1 cellular context compared by ENCODE assay signal in genomic region chr16:89917773-89918452, GRCh38.
TF ChIP-seq lines count a peak whose summit lies in the region.

No MANE protein-coding gene starts in this region.

TF ChIP-seq in IMR-90, 13 proteins besides CTCF, POLR2A, EP300 and RAD21 (continued from another document):
- peak; percentile 67 for TF ChIP-seq USF2 (IDR thresholded peaks at IDR 0.05; ENCODE audit: low read depth, low read length)
- no peak for TF ChIP-seq CEBPB (IDR thresholded peaks at IDR 0.05; ENCODE audit: low read depth, low read length)
